Comparison of ENCODE assay signal across 8 cellular contexts in genomic region chr12:96399919-96400630, GRCh38. TPM values are rescaled to one million over a fixed set of nuclear protein-coding genes. Genes with fewer than 3 reads are reported as not detected.
A peak's percentile ranks its signal among the peaks of the same experiment; 100 is the strongest.
DNase-seq lines count a peak whose midpoint lies in the region; TF ChIP-seq lines count a peak whose summit lies in the region.

Gene CDK17, minus strand, starts transcription at chr12:96400439. Its CDS starts 65,603 bp downstream, at chr12:96334836.

- POLR2A ChIA-PET in SK-N-SH (lab: Yijun Ruan, JAX), result interaction anchor here (1.6 to 2.6 kb wide), 2 partner anchors 160 to 364 kb away, joined by 4 to 18 read pairs; no protein-coding TSS in a partner anchor

- intact Hi-C loops in testis (cut with DNase I; ENCODE audit: low total_unique reads), result loop anchor here (10.0 kb wide), 1 partner anchor 175 kb away; no protein-coding TSS in a partner anchor

- DNase-seq in HFF-Myc (ENCODE audit: extremely low read depth, low read depth), result no peak
- DNase-seq in NAMALWA (ENCODE audit: low spot score), result peak; percentile 92
- DNase-seq in SK-N-SH, result peak; percentile 97
- peak; percentile 88 for DNase-seq in activated naive CD4-positive, alpha-beta T cell treated with anti-CD3 and anti-CD28 coated beads, Interleukin-2, amount 50 U/mL, for 16 hours
- no peak for DNase-seq in glomerular endothelial cell (ENCODE audit: extremely low read depth, low read depth, low spot score)
- DNase-seq in osteoblast (ENCODE audit: insufficient read length, low spot score, missing footprints), result peak; percentile 97
- peak; percentile 78 for DNase-seq in testis

- no peaks in the 10 kb centered on the region for H3K9me3 ChIP-seq in SK-N-SH
- no peaks in the 10 kb centered on the region for H3K9me3 ChIP-seq in osteoblast (ENCODE audit: low read depth, low read length)
- no peaks in the 10 kb centered on the region for H3K9me3 ChIP-seq in testis

- H3K4me1 ChIP-seq in SK-N-SH (ENCODE audit: control insufficient read depth in 1 of 2, insufficient read depth in 2 of 2, low read depth in 1 of 2, low read length in 1 of 2), result peaks cover 2 to 15% of the 10 kb centered on the region in 2 experiments; a peak in 2 of 4 replicates
- peaks cover 17% of the 10 kb centered on the region for H3K4me1 ChIP-seq in osteoblast (ENCODE audit: insufficient read depth, low read length)
- H3K4me1 ChIP-seq in testis, result peaks cover 12% of the 10 kb centered on the region

- TF ChIP-seq CTCF in HFF-Myc (IDR thresholded peaks at IDR 0.05; ENCODE audit: low read depth, low read length, missing control alignments) (peak; percentile 39), SK-N-SH (IDR thresholded peaks at IDR 0.05) (peak; percentile 39), osteoblast (IDR thresholded peaks at IDR 0.05; ENCODE audit: extremely low read depth, low read depth, low read length) (no peak), testis (IDR thresholded peaks at IDR 0.05) (peak; percentile 30 to 49 (median 43))

- H4K20me1 ChIP-seq in SK-N-SH (ENCODE audit: insufficient read depth) (peaks cover 36% of the 10 kb centered on the region), osteoblast (ENCODE audit: insufficient read depth, low read length) (peaks cover 23% of the 10 kb centered on the region)

- H3K36me3 ChIP-seq in SK-N-SH (replicated peaks in 1 of 2; ENCODE audit: control insufficient read depth in 1 of 2, insufficient read depth in 2 of 2, low read length in 1 of 2) (no peaks in the 10 kb centered on the region), osteoblast (ENCODE audit: insufficient read depth, low read length) (no peaks in the 10 kb centered on the region), testis (ENCODE audit: low read depth, missing control alignments) (no peaks in the 10 kb centered on the region)

- H3K4me2 ChIP-seq in SK-N-SH (peak within 1 kb of the TSS; percentile 92), osteoblast (ENCODE audit: insufficient read depth, low read length) (peak within 1 kb of the TSS; percentile 98)

- CTCF ChIA-PET in SK-N-SH (lab: Yijun Ruan, JAX), result interaction anchor here (0.6 to 4.1 kb wide), 29 partner anchors 9 to 482 kb away, joined by 3 to 33 read pairs (median 4); partner anchors contain the start of gene CFAP54

- H3K4me3 ChIP-seq in GM08714 (ENCODE audit: low read length), result peak within 1 kb of the TSS; percentile 99
- peak within 1 kb of the TSS; percentile 82 for H3K4me3 ChIP-seq in HFF-Myc (replicated peaks; ENCODE audit: low read depth, low read length)
- H3K4me3 ChIP-seq in SK-N-SH (ENCODE audit: low read depth in 2 of 2, low read length in 1 of 2), result peak within 1 kb of the TSS; percentile 88 to 90
- H3K4me3 ChIP-seq in osteoblast (ENCODE audit: insufficient read depth, low read length), result peak within 1 kb of the TSS; percentile 86
- peak within 1 kb of the TSS; percentile 93 to 95 for H3K4me3 ChIP-seq in testis

- H2AFZ ChIP-seq in SK-N-SH (ENCODE audit: low read depth) (peak within 1 kb of the TSS; percentile 88), osteoblast (ENCODE audit: low read length) (peak within 1 kb of the TSS; percentile 77)

- TF ChIP-seq RAD21 in SK-N-SH (IDR thresholded peaks at IDR 0.05; ENCODE audit: low read length), result peak; percentile 44

- H3K9me2 ChIP-seq in SK-N-SH, result no peaks in the 10 kb centered on the region

- no peak for TF ChIP-seq POLR2A in testis (IDR thresholded peaks at IDR 0.05)

- H3K79me2 ChIP-seq in SK-N-SH (ENCODE audit: insufficient read depth) (peaks cover 45% of the 10 kb centered on the region), osteoblast (ENCODE audit: insufficient read depth, low read length) (peaks cover 45% of the 10 kb centered on the region)

- WGBS in SK-N-SH (ENCODE audit: low lambda C conversion rate), result 0% methylated on average over 10 of the region's 112 CpGs
- WGBS in testis, 2 donors, result 0% methylated on average over 40 of the region's 112 CpGs; no CpG with 5 or more reads in 1 of the 2 donors

- H3K27ac ChIP-seq in SK-N-SH (ENCODE audit: low read depth in 2 of 2, low read length in 1 of 2) (peak within 1 kb of the TSS; percentile 93 to 97), osteoblast (ENCODE audit: low read depth, low read length) (peak within 1 kb of the TSS; percentile 96), testis (peak within 1 kb of the TSS; percentile 94 to 97)

- H3K9ac ChIP-seq in SK-N-SH, result peak within 1 kb of the TSS; percentile 95

- H3K27me3 ChIP-seq in SK-N-SH (ENCODE audit: insufficient read depth) (no peaks in the 10 kb centered on the region), osteoblast (ENCODE audit: insufficient read depth, low read length) (no peaks in the 10 kb centered on the region), testis (no peaks in the 10 kb centered on the region)

- peaks cover 38% of the 10 kb centered on the region for H3F3A ChIP-seq in SK-N-SH (replicated peaks; ENCODE audit: insufficient read depth)

- TF ChIP-seq EP300 in SK-N-SH (IDR thresholded peaks at IDR 0.05; ENCODE audit: borderline replicate concordance in 1 of 2, low read depth in 1 of 2, low read length in 1 of 2), result 0 out of 4 replicates have a peak, but pooled peaks of 1 of the 2 experiments have one; percentile 31

TF ChIP-seq in SK-N-SH, 30 proteins besides CTCF, POLR2A, EP300 and RAD21 (continues in another document):
- TF ChIP-seq YY1 (IDR thresholded peaks at IDR 0.05; ENCODE audit: low read depth) (peak; percentile 53; the same call in 1 of the 2 replicates), FOXM1 (IDR thresholded peaks at IDR 0.05; ENCODE audit: low read depth) (0 out of 2 replicates have a peak, but pooled peaks have one; percentile 19), NFIC (IDR thresholded peaks at IDR 0.05; ENCODE audit: borderline replicate concordance) (no peak), CHD2 (IDR thresholded peaks at IDR 0.05; ENCODE audit: low read length, partially characterized antibody) (peak; percentile 48), SMC3 (IDR thresholded peaks at IDR 0.05; ENCODE audit: low read depth, low read length) (peak; percentile 30; the same call in 1 of the 2 replicates), USF2 (IDR thresholded peaks at IDR 0.05; ENCODE audit: borderline replicate concordance, low read depth, low read length) (no peak), ELF1 (IDR thresholded peaks at IDR 0.05) (no peak), MXI1 (IDR thresholded peaks at IDR 0.05; ENCODE audit: low read depth, low read length) (peak; percentile 15; the same call in 1 of the 2 replicates), GABPA (IDR thresholded peaks at IDR 0.05; ENCODE audit: low read depth) (0 out of 2 replicates have a peak, but pooled peaks have one; percentile 7), TAF1 (IDR thresholded peaks at IDR 0.05; ENCODE audit: borderline replicate concordance, low read depth, low read length) (peak; percentile 27; the same call in 1 of the 2 replicates), RCOR1 (IDR thresholded peaks at IDR 0.05; ENCODE audit: low read length) (no peak), NRF1 (IDR thresholded peaks at IDR 0.05; ENCODE audit: low read depth, low read length) (no peak), POLR2AphosphoS5 (IDR thresholded peaks at IDR 0.05; ENCODE audit: low read depth, low read length) (peak; percentile 55), RFX5 (IDR thresholded peaks at IDR 0.05; ENCODE audit: low read length) (no peak), PBX3 (IDR thresholded peaks at IDR 0.05) (no peak), SIN3A (IDR thresholded peaks at IDR 0.05; ENCODE audit: borderline replicate concordance, low read depth, low read length) (0 out of 2 replicates have a peak, but pooled peaks have one; percentile 25), IRF3 (IDR thresholded peaks at IDR 0.05; ENCODE audit: low read depth, low read length) (no peak)
- TF ChIP-seq, protein P1, sequence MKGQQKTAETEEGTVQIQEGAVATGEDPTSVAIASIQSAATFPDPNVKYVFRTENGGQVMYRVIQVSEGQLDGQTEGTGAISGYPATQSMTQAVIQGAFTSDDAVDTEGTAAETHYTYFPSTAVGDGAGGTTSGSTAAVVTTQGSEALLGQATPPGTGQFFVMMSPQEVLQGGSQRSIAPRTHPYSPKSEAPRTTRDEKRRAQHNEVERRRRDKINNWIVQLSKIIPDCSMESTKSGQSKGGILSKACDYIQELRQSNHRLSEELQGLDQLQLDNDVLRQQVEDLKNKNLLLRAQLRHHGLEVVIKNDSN (IDR thresholded peaks at IDR 0.05; ENCODE audit: borderline replicate concordance, low read depth), result no peak

RNA-seq across cellular contexts. Expression of gene CDK17, which starts in this region (rescaled TPM):
- polyA plus RNA-seq in SK-N-SH (2012; rRNA removed) (11.7 and 12.4 TPM in 2 replicates), testis (ENCODE audit: insufficient read depth, low read depth, low replicate concordance) (40.7 TPM)
- 14.0 and 16.6 TPM in 2 replicates for polyA plus RNA-seq in SK-N-SH (2012; cell fraction: cytosol; rRNA removed)
- 12.6 and 24.0 TPM in 2 replicates for polyA plus RNA-seq in SK-N-SH (2012; cell fraction: nucleus; rRNA removed)
- total RNA-seq in glomerular endothelial cell (167 and 197 TPM in 2 replicates), osteoblast (64.8 and 68.0 TPM in 2 replicates), testis (10 to 100 TPM; 91.5 to 100.0 TPM)

Comparison
In these comparisons a context has a peak if more than half of its experiments do, and no peak if none do; other contexts are left out.
1. DNase-seq: peak in NAMALWA (single experiment), SK-N-SH (single experiment), activated naive CD4-positive, alpha-beta T cell treated with anti-CD3 and anti-CD28 coated beads, Interleukin-2, amount 50 U/mL, for 16 hours (single experiment), osteoblast (single experiment) and testis (single experiment); none in HFF-Myc (single experiment) and glomerular endothelial cell (single experiment).
2. Peak in every context shown above with its lines, with median percentiles within 50 percentile points of each other: H3K4me3 ChIP-seq and H3K27ac ChIP-seq.